In genomic region chr4:6538586-6538985, GRCh38 we compare ENCODE assay signal across 17 cellular contexts. TPM values are rescaled to one million over a fixed set of nuclear protein-coding genes. Genes with fewer than 3 reads are reported as not detected.
DNase-seq lines count a peak whose midpoint lies in the region; ATAC-seq and TF ChIP-seq lines count a peak whose summit lies in the region.
"Had no signal": no experiment of that assay in that cellular context is flagged by ENCODE, and none has a peak within 500 bp of the region (broad histone marks: within the 10 kb centered on the region; RNA-seq: fewer than 3 reads in every experiment).

No MANE protein-coding gene starts in this region.

- peak; percentile 23 for ATAC-seq in esophagus mucosa
- ATAC-seq in left lung: no peak
- ATAC-seq in naive thymus-derived CD8-positive, alpha-beta T cell: no peak
- ATAC-seq: GM12878 had no signal

- no peak overlapping the region for H3K4me3 Mint-ChIP-seq in naive thymus-derived CD8-positive, alpha-beta T cell

- H3K27me3 Mint-ChIP-seq in naive thymus-derived CD8-positive, alpha-beta T cell: peaks cover 13 to 27% (median 23%) of the 10 kb centered on the region in 5 donors

- no peaks in the 10 kb centered on the region for H3K4me1 Mint-ChIP-seq in naive thymus-derived CD8-positive, alpha-beta T cell

- TF ChIP-seq CTCF in HEK293 (tag by site-specific recombination; IDR thresholded peaks at IDR 0.05) (no peak), left lung (IDR thresholded peaks at IDR 0.05) (no peak)

- no peak overlapping the region for H3K4me3 ChIP-seq in HEK293 (ENCODE audit: low read depth, low read length)
- H3K4me3 ChIP-seq in left lung: no peak overlapping the region
- H3K4me3 ChIP-seq: esophagus squamous epithelium, GM12878, mucosa of descending colon, uterus had no signal

- POLR2A ChIA-PET in HEK293 (lab: Yijun Ruan, JAX): no interaction called here
- POLR2A ChIA-PET in naive thymus-derived CD8-positive, alpha-beta T cell (lab: Charles Lee): no interaction called here

- CTCF ChIA-PET in HEK293 (lab: Yijun Ruan, JAX): interaction anchor here (0.5 kb wide), 1 partner anchor 274 kb away, joined by 5 read pairs; no protein-coding TSS in a partner anchor

- H3K27ac ChIP-seq in HEK293 (ENCODE audit: extremely low read depth, low read depth, low read length) (no peak overlapping the region), left lung (no peak overlapping the region)
- H3K27ac ChIP-seq: esophagus squamous epithelium, neutrophil, uterus had no signal

- peaks cover 0 to 12% (median 0%) of the 10 kb centered on the region in 9 donors for H3K9me3 Mint-ChIP-seq in naive thymus-derived CD8-positive, alpha-beta T cell

- H3K4me1 ChIP-seq in HEK293 (ENCODE audit: control insufficient read depth, insufficient read depth, low read length) (no peaks in the 10 kb centered on the region), left lung (no peaks in the 10 kb centered on the region)
- H3K4me1 ChIP-seq: esophagus squamous epithelium, uterus had no signal

- H3K9me3 ChIP-seq in HEK293 (ENCODE audit: control insufficient read depth, insufficient read depth, low read depth, low read length) (no peaks in the 10 kb centered on the region), left lung (peaks cover 0 to 13% of the 10 kb centered on the region in 2 donors)
- H3K9me3 ChIP-seq: neutrophil, uterus had no signal

- no peak overlapping the region for H3K27ac Mint-ChIP-seq in naive thymus-derived CD8-positive, alpha-beta T cell

- H3K36me3 Mint-ChIP-seq in naive thymus-derived CD8-positive, alpha-beta T cell: no peaks in the 10 kb centered on the region

- intact Hi-C loops in left lung (cut with DNase I): no loop called here

- DNase-seq in DMS153 (lab: John Stamatoyannopoulos, UW) (peak; percentile 37), DMS153 treated with DMSO at 0.1 percent for 48 hours (lab: John Stamatoyannopoulos, UW; ENCODE audit: unreplicated experiment) (no peak), NCI-H526 treated with DMSO at 0.1 percent for 48 hours (lab: John Stamatoyannopoulos, UW) (peak; percentile 44), left lung (no peak), AML-193 (lab: John Stamatoyannopoulos, UW) (no peak)
- DNase-seq in naive thymus-derived CD8-positive, alpha-beta T cell: no peak
- DNase-seq: activated CD4-positive, alpha-beta T cell treated with anti-CD3 and anti-CD28 coated beads for 4 hours; activated gamma-delta T cell; Calu3; esophagus squamous epithelium; stimulated activated CD4-positive, alpha-beta T cell treated with anti-CD3 and anti-CD28 coated beads, Interleukin-12 subunit alpha, Interleukin-12 subunit beta, amount 100 ng/mL, for 4 hours; uterus had no signal

- peaks cover 0 to 48% of the 10 kb centered on the region in 2 donors for H3K27me3 ChIP-seq in left lung

- H3K36me3 ChIP-seq in HEK293 (ENCODE audit: control insufficient read depth in 2 of 2, insufficient read depth in 1 of 2, low read length in 2 of 2) (no peaks in the 10 kb centered on the region), left lung (no peaks in the 10 kb centered on the region)
- H3K36me3 ChIP-seq: esophagus squamous epithelium, neutrophil, uterus had no signal

TF ChIP-seq in HEK293, 187 proteins besides CTCF, POLR2A, EP300 and RAD21:
- no peak for TF ChIP-seq ZNF658 (tag by site-specific recombination; IDR thresholded peaks at IDR 0.05)
- TF ChIP-seq EGR2 (tag by site-specific recombination; IDR thresholded peaks at IDR 0.05; ENCODE audit: low read depth): peak; percentile 51; the same call in 1 of the 2 replicates
- TF ChIP-seq ZFHX2 (tag by site-specific recombination; conservative IDR thresholded peaks at IDR 0.05): peak; percentile 51
TF ChIP-seq in HEK293: peak in this region for 2.

RNA-seq across cellular contexts. Expression of gene MAN2B2, which starts 36.4 kb away (rescaled TPM):
- total RNA-seq in esophagus mucosa (11.0 TPM), left lung (10 to 100 TPM; 27.3 to 38.3 TPM)
- total RNA-seq in naive thymus-derived CD8-positive, alpha-beta T cell: 10 to 100 TPM; 41.2 to 43.2 TPM
- 10 to 100 TPM; 11.8 to 30.4 (median 14.4) TPM for polyA plus RNA-seq in naive thymus-derived CD8-positive, alpha-beta T cell

Comparison
In these comparisons a context has a peak if more than half of its experiments do, and no peak if none do; other contexts are left out.
1. DNase-seq: peak in DMS153 (single experiment) and NCI-H526 treated with DMSO at 0.1 percent for 48 hours (single experiment); none in DMS153 treated with DMSO at 0.1 percent for 48 hours (single experiment), left lung (0 of 2), AML-193 (0 of 2) and naive thymus-derived CD8-positive, alpha-beta T cell (0 of 10).